Comparison of ENCODE assay signal across 15 cellular contexts in the genomic region with DNA sequence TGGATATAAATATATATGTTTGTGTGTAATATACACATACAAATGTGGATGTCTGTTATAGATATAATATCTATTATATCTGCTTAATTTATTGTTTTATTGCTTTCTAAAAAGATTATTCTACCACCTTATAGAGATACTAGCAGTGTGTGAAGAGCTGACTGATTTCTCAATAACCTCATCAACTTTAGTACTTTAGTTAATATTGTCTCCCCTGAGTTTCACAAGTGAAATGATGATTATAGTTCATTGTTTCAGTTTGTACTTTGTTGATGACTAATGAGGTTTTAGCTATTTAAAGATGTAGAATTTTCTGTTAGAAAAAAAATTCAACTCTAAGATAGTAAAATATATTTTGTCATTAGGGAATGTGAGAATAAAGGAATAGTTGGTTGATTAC. TPM values are rescaled to one million over a fixed set of nuclear protein-coding genes. Genes with fewer than 3 reads are reported as not detected.
DNase-seq lines count a peak whose midpoint lies in the region; ATAC-seq and TF ChIP-seq lines count a peak whose summit lies in the region.
"Had no signal": no experiment of that assay in that cellular context is flagged by ENCODE, and none has a peak within 500 bp of the region (broad histone marks: within the 10 kb centered on the region; RNA-seq: fewer than 3 reads in every experiment).

No MANE protein-coding gene starts in this region.

- peaks cover 0 to 19% (median 0%) of the 10 kb centered on the region in 11 donors for H3K9me3 ChIP-seq in heart right ventricle

- H3K27ac ChIP-seq in heart right ventricle = no peak overlapping the region
- H3K27ac ChIP-seq: esophagus squamous epithelium had no signal

- intact Hi-C loops in heart right ventricle (cut with DNase I) = no loop called here

- DNase-seq in NCI-H1930 (lab: John Stamatoyannopoulos, UW) (no peak), NCI-H1092 (lab: John Stamatoyannopoulos, UW) (no peak), heart right ventricle (no peak)
- DNase-seq in stimulated activated CD4-positive, alpha-beta T cell treated with anti-CD3 and anti-CD28 coated beads, Interleukin-12 subunit alpha, Interleukin-12 subunit beta, amount 100 ng/mL, for 4 hours = no peak
- DNase-seq: activated naive CD8-positive, alpha-beta T cell treated with anti-CD3 and anti-CD28 coated beads, Interleukin-2, amount 10 ng/mL, durations not matched to agents 7 days and 5 days; DND-41; esophagus squamous epithelium; NCI-H2227 treated with DMSO at 0.1 percent for 48 hours; RPMI8226 had no signal

- no peaks in the 10 kb centered on the region for H3K4me1 ChIP-seq in heart right ventricle
- H3K4me1 ChIP-seq: esophagus squamous epithelium had no signal

- no peaks in the 10 kb centered on the region for H3K27me3 ChIP-seq in heart right ventricle
- H3K27me3 ChIP-seq: esophagus squamous epithelium had no signal

- ATAC-seq in GM18499 (IDR thresholded peaks at IDR 0.05; ENCODE audit: insufficient read depth, unreplicated experiment) (peak; percentile 71), GM19452 (IDR thresholded peaks at IDR 0.05; ENCODE audit: unreplicated experiment) (peak; percentile 86), HG02884 (IDR thresholded peaks at IDR 0.05; ENCODE audit: unreplicated experiment) (peak; percentile 94), HG03469 (IDR thresholded peaks at IDR 0.05; ENCODE audit: unreplicated experiment) (peak; percentile 85), heart right ventricle (no peak)

- no peak for TF ChIP-seq CTCF in heart right ventricle (IDR thresholded peaks at IDR 0.05)

- peaks cover 0 to 44% (median 14%) of the 10 kb centered on the region in 9 donors for H3K36me3 ChIP-seq in heart right ventricle

- H3K4me3 ChIP-seq in heart right ventricle = no peak overlapping the region
- H3K4me3 ChIP-seq: esophagus squamous epithelium had no signal

RNA-seq across cellular contexts. Expression of a gene that starts 11.4 kb away (rescaled TPM):
- 10 to 100 TPM; 19.8 to 27.6 (median 21.9) TPM for total RNA-seq in heart right ventricle
- 10 to 100 TPM; 12.6 to 13.8 TPM for polyA plus RNA-seq in heart right ventricle

RNA-seq across cellular contexts. Expression of a gene that starts 15.1 kb away (rescaled TPM):
- under 1 TPM in 7 of 10 donors, not detected in 3; 0.28 to 1.00 (median 0.49) TPM for total RNA-seq in heart right ventricle
- polyA plus RNA-seq in heart right ventricle = under 1 TPM; 0.14 to 0.22 TPM
- total RNA-seq: activated naive CD8-positive, alpha-beta T cell treated with anti-CD3 and anti-CD28 coated beads, Interleukin-2, amount 10 ng/mL, durations not matched to agents 7 days and 5 days; esophagus squamous epithelium; osteocyte; T-helper 2 cell treated with Interferon-gamma antibody and Interleukin-4, amounts not matched to agents 100 ng/mL and 5 ng/mL, for 36 hours had no signal

Comparison
In these comparisons a context has a peak if more than half of its experiments do, and no peak if none do; other contexts are left out.
1. ATAC-seq: peak in GM18499 (single experiment), GM19452 (single experiment), HG02884 (single experiment) and HG03469 (single experiment); none in heart right ventricle (0 of 8).